2 cellular contexts compared by ENCODE assay signal in the genomic region with DNA sequence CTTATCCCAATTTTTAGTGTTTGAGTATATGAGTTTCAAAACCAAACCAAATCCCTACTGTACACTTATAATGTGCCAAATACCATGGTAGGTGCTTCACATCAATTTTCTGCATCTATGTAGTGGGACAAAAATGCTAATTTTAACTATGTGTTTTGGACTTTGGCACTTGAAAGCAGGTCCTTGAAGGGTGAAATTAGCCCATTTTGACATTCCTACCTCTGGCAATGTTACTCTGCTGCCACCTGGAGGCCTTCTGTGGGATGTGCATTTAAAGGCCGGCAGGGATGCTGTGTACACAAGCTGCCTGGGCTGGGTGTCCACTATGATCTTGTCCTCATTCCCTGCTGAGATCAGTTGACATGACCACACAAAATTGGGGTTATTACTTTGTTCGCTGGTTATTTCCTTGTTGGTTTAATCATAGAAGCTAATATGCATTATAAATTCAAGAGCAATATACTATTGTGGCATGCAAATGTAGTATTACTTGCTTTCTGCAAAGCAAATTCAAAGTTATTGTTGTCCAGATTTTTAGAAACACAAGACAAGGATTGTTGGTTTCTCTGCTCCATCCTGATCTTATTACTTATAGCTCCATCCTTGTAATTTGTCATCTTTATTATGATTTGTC.
TF ChIP-seq lines count a peak whose summit lies in the region.

No MANE protein-coding gene starts in this region.

TF ChIP-seq in HCT116, 20 proteins besides CTCF, POLR2A, EP300 and RAD21 (continued from another document):
- TF ChIP-seq, protein P1, sequence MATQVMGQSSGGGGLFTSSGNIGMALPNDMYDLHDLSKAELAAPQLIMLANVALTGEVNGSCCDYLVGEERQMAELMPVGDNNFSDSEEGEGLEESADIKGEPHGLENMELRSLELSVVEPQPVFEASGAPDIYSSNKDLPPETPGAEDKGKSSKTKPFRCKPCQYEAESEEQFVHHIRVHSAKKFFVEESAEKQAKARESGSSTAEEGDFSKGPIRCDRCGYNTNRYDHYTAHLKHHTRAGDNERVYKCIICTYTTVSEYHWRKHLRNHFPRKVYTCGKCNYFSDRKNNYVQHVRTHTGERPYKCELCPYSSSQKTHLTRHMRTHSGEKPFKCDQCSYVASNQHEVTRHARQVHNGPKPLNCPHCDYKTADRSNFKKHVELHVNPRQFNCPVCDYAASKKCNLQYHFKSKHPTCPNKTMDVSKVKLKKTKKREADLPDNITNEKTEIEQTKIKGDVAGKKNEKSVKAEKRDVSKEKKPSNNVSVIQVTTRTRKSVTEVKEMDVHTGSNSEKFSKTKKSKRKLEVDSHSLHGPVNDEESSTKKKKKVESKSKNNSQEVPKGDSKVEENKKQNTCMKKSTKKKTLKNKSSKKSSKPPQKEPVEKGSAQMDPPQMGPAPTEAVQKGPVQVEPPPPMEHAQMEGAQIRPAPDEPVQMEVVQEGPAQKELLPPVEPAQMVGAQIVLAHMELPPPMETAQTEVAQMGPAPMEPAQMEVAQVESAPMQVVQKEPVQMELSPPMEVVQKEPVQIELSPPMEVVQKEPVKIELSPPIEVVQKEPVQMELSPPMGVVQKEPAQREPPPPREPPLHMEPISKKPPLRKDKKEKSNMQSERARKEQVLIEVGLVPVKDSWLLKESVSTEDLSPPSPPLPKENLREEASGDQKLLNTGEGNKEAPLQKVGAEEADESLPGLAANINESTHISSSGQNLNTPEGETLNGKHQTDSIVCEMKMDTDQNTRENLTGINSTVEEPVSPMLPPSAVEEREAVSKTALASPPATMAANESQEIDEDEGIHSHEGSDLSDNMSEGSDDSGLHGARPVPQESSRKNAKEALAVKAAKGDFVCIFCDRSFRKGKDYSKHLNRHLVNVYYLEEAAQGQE (IDR thresholded peaks at IDR 0.05; ENCODE audit: low read depth), result no peak
- TF ChIP-seq ELF1 (IDR thresholded peaks at IDR 0.05; ENCODE audit: borderline replicate concordance, low read depth) (no peak), SRF (IDR thresholded peaks at IDR 0.05; ENCODE audit: low read depth) (no peak), EZH2phosphoT487 (IDR thresholded peaks at IDR 0.05; ENCODE audit: borderline replicate concordance) (no peak)

TF ChIP-seq in HepG2, 621 proteins besides CTCF, POLR2A, EP300 and RAD21 (continued from another document and continues in another):
- TF ChIP-seq, protein P2, sequence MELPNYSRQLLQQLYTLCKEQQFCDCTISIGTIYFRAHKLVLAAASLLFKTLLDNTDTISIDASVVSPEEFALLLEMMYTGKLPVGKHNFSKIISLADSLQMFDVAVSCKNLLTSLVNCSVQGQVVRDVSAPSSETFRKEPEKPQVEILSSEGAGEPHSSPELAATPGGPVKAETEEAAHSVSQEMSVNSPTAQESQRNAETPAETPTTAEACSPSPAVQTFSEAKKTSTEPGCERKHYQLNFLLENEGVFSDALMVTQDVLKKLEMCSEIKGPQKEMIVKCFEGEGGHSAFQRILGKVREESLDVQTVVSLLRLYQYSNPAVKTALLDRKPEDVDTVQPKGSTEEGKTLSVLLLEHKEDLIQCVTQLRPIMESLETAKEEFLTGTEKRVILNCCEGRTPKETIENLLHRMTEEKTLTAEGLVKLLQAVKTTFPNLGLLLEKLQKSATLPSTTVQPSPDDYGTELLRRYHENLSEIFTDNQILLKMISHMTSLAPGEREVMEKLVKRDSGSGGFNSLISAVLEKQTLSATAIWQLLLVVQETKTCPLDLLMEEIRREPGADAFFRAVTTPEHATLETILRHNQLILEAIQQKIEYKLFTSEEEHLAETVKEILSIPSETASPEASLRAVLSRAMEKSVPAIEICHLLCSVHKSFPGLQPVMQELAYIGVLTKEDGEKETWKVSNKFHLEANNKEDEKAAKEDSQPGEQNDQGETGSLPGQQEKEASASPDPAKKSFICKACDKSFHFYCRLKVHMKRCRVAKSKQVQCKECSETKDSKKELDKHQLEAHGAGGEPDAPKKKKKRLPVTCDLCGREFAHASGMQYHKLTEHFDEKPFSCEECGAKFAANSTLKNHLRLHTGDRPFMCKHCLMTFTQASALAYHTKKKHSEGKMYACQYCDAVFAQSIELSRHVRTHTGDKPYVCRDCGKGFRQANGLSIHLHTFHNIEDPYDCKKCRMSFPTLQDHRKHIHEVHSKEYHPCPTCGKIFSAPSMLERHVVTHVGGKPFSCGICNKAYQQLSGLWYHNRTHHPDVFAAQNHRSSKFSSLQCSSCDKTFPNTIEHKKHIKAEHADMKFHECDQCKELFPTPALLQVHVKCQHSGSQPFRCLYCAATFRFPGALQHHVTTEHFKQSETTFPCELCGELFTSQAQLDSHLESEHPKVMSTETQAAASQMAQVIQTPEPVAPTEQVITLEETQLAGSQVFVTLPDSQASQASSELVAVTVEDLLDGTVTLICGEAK (IDR thresholded peaks at IDR 0.05), result no peak
- TF ChIP-seq, protein P2 (CRISPR knock-in tag; IDR thresholded peaks at IDR 0.05), result no peak
- TF ChIP-seq GATAD2A (CRISPR knock-in tag; IDR thresholded peaks at IDR 0.05) (peak; percentile 69), RCOR2 (CRISPR knock-in tag; IDR thresholded peaks at IDR 0.05) (peak; percentile 69; the same call in 1 of the 2 replicates), ZNF382 (CRISPR knock-in tag; IDR thresholded peaks at IDR 0.05; ENCODE audit: borderline replicate concordance) (no peak), ZNF124 (CRISPR knock-in tag; IDR thresholded peaks at IDR 0.05) (peak; percentile 45; the same call in 1 of the 2 replicates), SOX13 (IDR thresholded peaks at IDR 0.05) (no peak), SOX13 (CRISPR knock-in tag; conservative IDR thresholded peaks at IDR 0.05 in 1 of 2, IDR thresholded peaks at IDR 0.05 in 1 of 2) (peak in 1 of 2 experiments; percentile 40; a peak in 1 of 4 replicates), GTF3A (CRISPR knock-in tag; conservative IDR thresholded peaks at IDR 0.05) (0 out of 2 replicates have a peak, but pooled peaks have one; percentile 67), MIXL1 (CRISPR knock-in tag; IDR thresholded peaks at IDR 0.05) (peak; percentile 81), ESRRA (CRISPR knock-in tag; IDR thresholded peaks at IDR 0.05; ENCODE audit: low read depth) (peak; percentile 57; the same call in 1 of the 2 replicates), ZFP1 (CRISPR knock-in tag; IDR thresholded peaks at IDR 0.05) (0 out of 2 replicates have a peak, but pooled peaks have one; percentile 54), RARA (CRISPR knock-in tag; IDR thresholded peaks at IDR 0.05) (0 out of 2 replicates have a peak, but pooled peaks have one; percentile 37), ZNF891 (CRISPR knock-in tag; IDR thresholded peaks at IDR 0.05) (no peak), ARHGAP35 (CRISPR knock-in tag; IDR thresholded peaks at IDR 0.05; ENCODE audit: borderline replicate concordance) (no peak), BORCS8-MEF2B (CRISPR knock-in tag; IDR thresholded peaks at IDR 0.05) (no peak), BCL6 (CRISPR knock-in tag; IDR thresholded peaks at IDR 0.05) (0 out of 2 replicates have a peak, but pooled peaks have one; percentile 39), YY1 (IDR thresholded peaks at IDR 0.05; ENCODE audit: insufficient read depth, insufficient replicate concordance, low read depth, low read length) (peak; percentile 29), ZNF264 (CRISPR knock-in tag; IDR thresholded peaks at IDR 0.05) (0 out of 2 replicates have a peak, but pooled peaks have one; percentile 31), HNF4G (IDR thresholded peaks at IDR 0.05; ENCODE audit: borderline replicate concordance, low read depth, low read length) (peak; percentile 86), HNF4G (CRISPR knock-in tag; IDR thresholded peaks at IDR 0.05; ENCODE audit: borderline replicate concordance, low read depth) (no peak; the same call in 1 of the 2 replicates), ZNF282 (IDR thresholded peaks at IDR 0.05; ENCODE audit: partially characterized antibody) (no peak), TEAD3 (CRISPR knock-in tag; optimal IDR thresholded peaks at IDR 0.05; ENCODE audit: borderline replicate concordance) (peak; percentile 92), SAP130 (CRISPR knock-in tag; IDR thresholded peaks at IDR 0.05; ENCODE audit: low read depth) (peak; percentile 37; the same call in 1 of the 2 replicates), DNMT3B (CRISPR knock-in tag; conservative IDR thresholded peaks at IDR 0.05) (peak; percentile 62; the same call in 1 of the 2 replicates), FOXA3 (CRISPR knock-in tag; IDR thresholded peaks at IDR 0.05) (peak; percentile 96), ZSCAN21 (CRISPR knock-in tag; IDR thresholded peaks at IDR 0.05; ENCODE audit: borderline replicate concordance) (no peak), ZNF30 (CRISPR knock-in tag; IDR thresholded peaks at IDR 0.05) (no peak), ZC3H13 (CRISPR knock-in tag; IDR thresholded peaks at IDR 0.05) (no peak)
- TF ChIP-seq, protein P3, sequence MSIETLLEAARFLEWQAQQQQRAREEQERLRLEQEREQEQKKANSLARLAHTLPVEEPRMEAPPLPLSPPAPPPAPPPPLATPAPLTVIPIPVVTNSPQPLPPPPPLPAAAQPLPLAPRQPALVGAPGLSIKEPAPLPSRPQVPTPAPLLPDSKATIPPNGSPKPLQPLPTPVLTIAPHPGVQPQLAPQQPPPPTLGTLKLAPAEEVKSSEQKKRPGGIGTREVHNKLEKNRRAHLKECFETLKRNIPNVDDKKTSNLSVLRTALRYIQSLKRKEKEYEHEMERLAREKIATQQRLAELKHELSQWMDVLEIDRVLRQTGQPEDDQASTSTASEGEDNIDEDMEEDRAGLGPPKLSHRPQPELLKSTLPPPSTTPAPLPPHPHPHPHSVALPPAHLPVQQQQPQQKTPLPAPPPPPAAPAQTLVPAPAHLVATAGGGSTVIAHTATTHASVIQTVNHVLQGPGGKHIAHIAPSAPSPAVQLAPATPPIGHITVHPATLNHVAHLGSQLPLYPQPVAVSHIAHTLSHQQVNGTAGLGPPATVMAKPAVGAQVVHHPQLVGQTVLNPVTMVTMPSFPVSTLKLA (IDR thresholded peaks at IDR 0.05), result no peak
- TF ChIP-seq, protein P4, sequence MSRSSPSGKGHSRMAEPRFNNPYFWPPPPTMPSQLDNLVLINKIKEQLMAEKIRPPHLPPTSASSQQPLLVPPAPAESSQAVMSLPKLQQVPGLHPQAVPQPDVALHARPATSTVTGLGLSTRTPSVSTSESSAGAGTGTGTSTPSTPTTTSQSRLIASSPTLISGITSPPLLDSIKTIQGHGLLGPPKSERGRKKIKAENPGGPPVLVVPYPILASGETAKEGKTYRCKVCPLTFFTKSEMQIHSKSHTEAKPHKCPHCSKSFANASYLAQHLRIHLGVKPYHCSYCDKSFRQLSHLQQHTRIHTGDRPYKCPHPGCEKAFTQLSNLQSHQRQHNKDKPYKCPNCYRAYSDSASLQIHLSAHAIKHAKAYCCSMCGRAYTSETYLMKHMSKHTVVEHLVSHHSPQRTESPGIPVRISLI (CRISPR knock-in tag; IDR thresholded peaks at IDR 0.05; ENCODE audit: borderline replicate concordance), result peak; percentile 52; the same call in 1 of the 2 replicates
- TF ChIP-seq, protein P5, sequence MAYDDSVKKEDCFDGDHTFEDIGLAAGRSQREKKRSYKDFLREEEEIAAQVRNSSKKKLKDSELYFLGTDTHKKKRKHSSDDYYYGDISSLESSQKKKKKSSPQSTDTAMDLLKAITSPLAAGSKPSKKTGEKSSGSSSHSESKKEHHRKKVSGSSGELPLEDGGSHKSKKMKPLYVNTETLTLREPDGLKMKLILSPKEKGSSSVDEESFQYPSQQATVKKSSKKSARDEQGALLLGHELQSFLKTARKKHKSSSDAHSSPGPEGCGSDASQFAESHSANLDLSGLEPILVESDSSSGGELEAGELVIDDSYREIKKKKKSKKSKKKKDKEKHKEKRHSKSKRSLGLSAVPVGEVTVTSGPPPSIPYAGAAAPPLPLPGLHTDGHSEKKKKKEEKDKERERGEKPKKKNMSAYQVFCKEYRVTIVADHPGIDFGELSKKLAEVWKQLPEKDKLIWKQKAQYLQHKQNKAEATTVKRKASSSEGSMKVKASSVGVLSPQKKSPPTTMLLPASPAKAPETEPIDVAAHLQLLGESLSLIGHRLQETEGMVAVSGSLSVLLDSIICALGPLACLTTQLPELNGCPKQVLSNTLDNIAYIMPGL (CRISPR knock-in tag; IDR thresholded peaks at IDR 0.05; ENCODE audit: borderline replicate concordance in 1 of 2, low read depth in 1 of 2), result 0 out of 4 replicates have a peak, but pooled peaks have one; percentile 31 to 33
- TF ChIP-seq, protein P6, sequence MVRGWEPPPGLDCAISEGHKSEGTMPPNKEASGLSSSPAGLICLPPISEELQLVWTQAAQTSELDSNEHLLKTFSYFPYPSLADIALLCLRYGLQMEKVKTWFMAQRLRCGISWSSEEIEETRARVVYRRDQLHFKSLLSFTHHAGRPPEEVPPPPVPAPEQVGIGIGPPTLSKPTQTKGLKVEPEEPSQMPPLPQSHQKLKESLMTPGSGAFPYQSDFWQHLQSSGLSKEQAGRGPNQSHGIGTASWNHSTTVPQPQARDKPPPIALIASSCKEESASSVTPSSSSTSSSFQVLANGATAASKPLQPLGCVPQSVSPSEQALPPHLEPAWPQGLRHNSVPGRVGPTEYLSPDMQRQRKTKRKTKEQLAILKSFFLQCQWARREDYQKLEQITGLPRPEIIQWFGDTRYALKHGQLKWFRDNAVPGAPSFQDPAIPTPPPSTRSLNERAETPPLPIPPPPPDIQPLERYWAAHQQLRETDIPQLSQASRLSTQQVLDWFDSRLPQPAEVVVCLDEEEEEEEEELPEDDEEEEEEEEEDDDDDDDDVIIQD (CRISPR knock-in tag; IDR thresholded peaks at IDR 0.05; ENCODE audit: low read depth), result peak; percentile 39; the same call in 1 of the 2 replicates
- TF ChIP-seq, protein P7, sequence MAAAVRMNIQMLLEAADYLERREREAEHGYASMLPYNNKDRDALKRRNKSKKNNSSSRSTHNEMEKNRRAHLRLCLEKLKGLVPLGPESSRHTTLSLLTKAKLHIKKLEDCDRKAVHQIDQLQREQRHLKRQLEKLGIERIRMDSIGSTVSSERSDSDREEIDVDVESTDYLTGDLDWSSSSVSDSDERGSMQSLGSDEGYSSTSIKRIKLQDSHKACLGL (CRISPR knock-in tag; IDR thresholded peaks at IDR 0.05), result no peak
